Comparison of ENCODE assay signal across 26 cellular contexts in genomic region chr2:121093735-121094520, GRCh38.
DNase-seq lines count a peak whose midpoint lies in the region; ATAC-seq, FAIRE-seq and TF ChIP-seq lines count a peak whose summit lies in the region.
"Had no signal": no experiment of that assay in that cellular context is flagged by ENCODE, and none has a peak within 500 bp of the region (broad histone marks: within the 10 kb centered on the region; RNA-seq: fewer than 3 reads in every experiment).

No MANE protein-coding gene starts in this region.

- H3K27me3 ChIP-seq in endothelial cell of umbilical vein (ENCODE audit: control insufficient read depth in 2 of 2, insufficient read depth in 2 of 2, low read length in 2 of 2) = no peaks in the 10 kb centered on the region
- H3K27me3 ChIP-seq in BE2C = no peaks in the 10 kb centered on the region
- H3K27me3 ChIP-seq: dorsolateral prefrontal cortex, ovary, thyroid gland had no signal

- no peaks in the 10 kb centered on the region for H3K79me2 ChIP-seq in endothelial cell of umbilical vein (ENCODE audit: control insufficient read depth, insufficient read depth, low read length)

- TF ChIP-seq CTCF in endothelial cell of umbilical vein (IDR thresholded peaks at IDR 0.05; ENCODE audit: extremely low read depth in 1 of 2, insufficient read depth in 1 of 2, low read depth in 1 of 2, low read length in 2 of 2) (no peak), CD14-positive monocyte (IDR thresholded peaks at IDR 0.05) (no peak), BE2C (IDR thresholded peaks at IDR 0.05; ENCODE audit: low read depth, low read length) (no peak)

- H3K9me1 ChIP-seq in endothelial cell of umbilical vein (replicated peaks; ENCODE audit: control insufficient read depth, extremely low read depth, insufficient read depth, low read length) = no peaks in the 10 kb centered on the region

- no peak overlapping the region for H3K27ac Mint-ChIP-seq in CD14-positive monocyte
- H3K27ac Mint-ChIP-seq: activated naive CD4-positive, alpha-beta T cell treated with anti-CD3 and anti-CD28 coated beads, Interleukin-2, amount 10 ng/mL, durations not matched to agents 7 days and 5 days; CD4-positive, alpha-beta T cell; naive thymus-derived CD4-positive, alpha-beta T cell; stimulated activated naive CD8-positive, alpha-beta T cell treated with anti-CD3 and anti-CD28 coated beads, Interleukin-15, amount 100 ng/mL, for 72 hours had no signal

- H2AFZ ChIP-seq in endothelial cell of umbilical vein (ENCODE audit: low read depth, low read length) = no peak overlapping the region

- no peak for FAIRE-seq in endothelial cell of umbilical vein (lab: Jason Lieb, UNC)
- FAIRE-seq: H1 had no signal

- H3K4me2 ChIP-seq in endothelial cell of umbilical vein (ENCODE audit: insufficient read depth, low read length) = no peak overlapping the region

- CTCF ChIA-PET in endothelial cell of umbilical vein (lab: Charles Lee) = interaction anchor here (1.4 to 5.8 kb wide), 6 partner anchors 8 to 309 kb away, joined by 3 to 133 read pairs (median 4); no protein-coding TSS in a partner anchor

- TF ChIP-seq POLR2A in endothelial cell of umbilical vein (IDR thresholded peaks at IDR 0.05; ENCODE audit: low read depth, low read length) = no peak

- H3K27me3 Mint-ChIP-seq in CD14-positive monocyte (ENCODE audit: low read depth in 3 of 3) = peaks cover 5 to 10% (median 5%) of the 10 kb centered on the region in 3 donors

- H3K4me1 ChIP-seq in endothelial cell of umbilical vein (ENCODE audit: control insufficient read depth, extremely low read depth, insufficient read depth, low read length) (no peaks in the 10 kb centered on the region), BE2C (0 out of 2 replicates have a peak, but pooled peaks cover under 1% of the 10 kb centered on the region)
- H3K4me1 ChIP-seq: thyroid gland had no signal

- dilution Hi-C loops in endothelial cell of umbilical vein (cut with MboI; ENCODE audit: extremely low pct_ligation_motif_present, low sequenced_read_pairs) = no loop called here

- no peaks in the 10 kb centered on the region for H3K4me1 Mint-ChIP-seq in CD14-positive monocyte
- H3K4me1 Mint-ChIP-seq: activated naive CD4-positive, alpha-beta T cell treated with anti-CD3 and anti-CD28 coated beads, Interleukin-2, amount 10 ng/mL, durations not matched to agents 7 days and 5 days; naive thymus-derived CD4-positive, alpha-beta T cell; stimulated activated naive CD8-positive, alpha-beta T cell treated with anti-CD3 and anti-CD28 coated beads, Interleukin-15, amount 100 ng/mL, for 72 hours had no signal

- no TSS peak for BruUV-seq in endothelial cell of umbilical vein (replicated peaks; lab: Mats Ljungman, UMichigan)

- H3K36me3 ChIP-seq in endothelial cell of umbilical vein (ENCODE audit: control insufficient read depth in 2 of 2, extremely low read depth in 1 of 2, insufficient read depth in 2 of 2, low read length in 2 of 2) = no peaks in the 10 kb centered on the region
- no peaks in the 10 kb centered on the region for H3K36me3 ChIP-seq in BE2C
- H3K36me3 ChIP-seq: heart right ventricle, ovary, thyroid gland, WERI-Rb-1 had no signal

- H3K4me3 ChIP-seq in endothelial cell of umbilical vein (replicated peaks in 1 of 3; ENCODE audit: insufficient read depth in 1 of 3, low read depth in 1 of 3, low read length in 3 of 3) = no peak overlapping the region
- H3K4me3 ChIP-seq in BE2C (ENCODE audit: low read depth, low read length) = no peak overlapping the region
- H3K4me3 ChIP-seq: dorsolateral prefrontal cortex, heart right ventricle, ovary, thyroid gland had no signal

- H3K9ac ChIP-seq in endothelial cell of umbilical vein (replicated peaks; ENCODE audit: extremely low read depth, insufficient read depth, low read length) = no peak overlapping the region

- peak; percentile 67 for DNase-seq in EL
- DNase-seq in NCI-H1694 treated with DMSO at 0.1 percent for 48 hours (lab: John Stamatoyannopoulos, UW) = peak; percentile 56
- no peak for DNase-seq in endothelial cell of umbilical vein (ENCODE audit: low read depth, low spot score)
- no peak for DNase-seq in sciatic nerve (ENCODE audit: low spot score)
- no peak for DNase-seq in CD14-positive monocyte (ENCODE audit: low spot score)
- DNase-seq in BE2C = no peak
- DNase-seq: activated CD4-positive, alpha-beta T cell treated with anti-CD3 and anti-CD28 coated beads, Interleukin-2, amount 50 U/mL, for 1 hour; activated naive CD4-positive, alpha-beta T cell treated with anti-CD3 and anti-CD28 coated beads, Interleukin-2, amount 10 ng/mL, durations not matched to agents 7 days and 5 days; anterior cingulate cortex; CD4-positive, alpha-beta T cell; central memory CD4-positive, alpha-beta T cell; heart right ventricle; naive thymus-derived CD4-positive, alpha-beta T cell; NCI-H187 treated with DMSO at 0.1 percent for 48 hours; NCI-H774; OCI-M1; ovary; Right ventricle myocardium superior; stimulated activated CD4-positive, alpha-beta T cell treated with anti-CD3 and anti-CD28 coated beads, Interleukin-15, amount 100 ng/mL, for 24 hours; stimulated activated naive CD8-positive, alpha-beta T cell treated with anti-CD3 and anti-CD28 coated beads, Interleukin-15, amount 100 ng/mL, for 72 hours; T-helper 9 cell; thyroid gland; WERI-Rb-1 had no signal

- ATAC-seq in sciatic nerve (peak; percentile 57), HG02610 (IDR thresholded peaks at IDR 0.05; ENCODE audit: unreplicated experiment) (no peak)
- ATAC-seq: naive thymus-derived CD4-positive, alpha-beta T cell; stimulated activated naive CD8-positive, alpha-beta T cell treated with anti-CD3 and anti-CD28 coated beads, Interleukin-15, amount 100 ng/mL, for 72 hours had no signal

- no peaks in the 10 kb centered on the region for H4K20me1 ChIP-seq in endothelial cell of umbilical vein (replicated peaks; ENCODE audit: control insufficient read depth, extremely low read depth, insufficient read depth, low read length)

- no peaks in the 10 kb centered on the region for H3K36me3 Mint-ChIP-seq in CD14-positive monocyte
- H3K36me3 Mint-ChIP-seq: activated naive CD4-positive, alpha-beta T cell treated with anti-CD3 and anti-CD28 coated beads, Interleukin-2, amount 10 ng/mL, durations not matched to agents 7 days and 5 days had no signal

- no peak overlapping the region for H3K27ac ChIP-seq in endothelial cell of umbilical vein (ENCODE audit: insufficient read depth, low read depth, low read length)
- H3K27ac ChIP-seq: dorsolateral prefrontal cortex, heart right ventricle, ovary, thyroid gland, WERI-Rb-1 had no signal

- intact Hi-C loops in endothelial cell of umbilical vein (cut with micrococcal nuclease) = loop anchor here (10.0 kb wide), 2 partner anchors 621 to 651 kb away; no protein-coding TSS in a partner anchor
- intact Hi-C loops in sciatic nerve (cut with DNase I) = loop anchor here (10.0 kb wide), 1 partner anchor 251 kb away; no protein-coding TSS in a partner anchor
- intact Hi-C loops in CD14-positive monocyte (cut with micrococcal nuclease) = no loop called here

- H3K9me3 Mint-ChIP-seq in CD14-positive monocyte = peaks cover 0 to 8% (median 0%) of the 10 kb centered on the region in 7 donors
- H3K9me3 Mint-ChIP-seq: activated naive CD4-positive, alpha-beta T cell treated with anti-CD3 and anti-CD28 coated beads, Interleukin-2, amount 10 ng/mL, durations not matched to agents 7 days and 5 days; CD4-positive, alpha-beta T cell; stimulated activated naive CD8-positive, alpha-beta T cell treated with anti-CD3 and anti-CD28 coated beads, Interleukin-15, amount 100 ng/mL, for 72 hours had no signal

- H3K9me3 ChIP-seq in endothelial cell of umbilical vein (replicated peaks; ENCODE audit: control insufficient read depth, insufficient read depth, low read length) = no peaks in the 10 kb centered on the region
- H3K9me3 ChIP-seq in BE2C = no peaks in the 10 kb centered on the region
- H3K9me3 ChIP-seq: heart right ventricle, ovary, thyroid gland had no signal

- POLR2A ChIA-PET in endothelial cell of umbilical vein (lab: Charles Lee) = no interaction called here

- H3K4me3 Mint-ChIP-seq in CD14-positive monocyte = no peak overlapping the region
- H3K4me3 Mint-ChIP-seq: activated naive CD4-positive, alpha-beta T cell treated with anti-CD3 and anti-CD28 coated beads, Interleukin-2, amount 10 ng/mL, durations not matched to agents 7 days and 5 days; CD4-positive, alpha-beta T cell; naive thymus-derived CD4-positive, alpha-beta T cell; stimulated activated naive CD8-positive, alpha-beta T cell treated with anti-CD3 and anti-CD28 coated beads, Interleukin-15, amount 100 ng/mL, for 72 hours had no signal

TF ChIP-seq in endothelial cell of umbilical vein, 7 proteins besides CTCF, POLR2A, EP300 and RAD21:
- no peak for TF ChIP-seq EZH2 (IDR thresholded peaks at IDR 0.05; ENCODE audit: borderline replicate concordance, low read depth, low read length, severe bottlenecking)
- peak; percentile 27 for TF ChIP-seq FOS (IDR thresholded peaks at IDR 0.05; ENCODE audit: borderline replicate concordance, insufficient read depth, low read length)
TF ChIP-seq in endothelial cell of umbilical vein: peak in this region for 1.

Comparison
In these comparisons a context has a peak if more than half of its experiments do, and no peak if none do; other contexts are left out.
1. DNase-seq: peak in EL (single experiment) and NCI-H1694 treated with DMSO at 0.1 percent for 48 hours (single experiment); none in endothelial cell of umbilical vein (single experiment), sciatic nerve (single experiment), CD14-positive monocyte (single experiment) and BE2C (single experiment).
2. intact Hi-C loops: an anchor here in endothelial cell of umbilical vein (10.0 kb wide) and sciatic nerve (10.0 kb wide); none called in CD14-positive monocyte.